17 cellular contexts compared by ENCODE assay signal in the genomic region with DNA sequence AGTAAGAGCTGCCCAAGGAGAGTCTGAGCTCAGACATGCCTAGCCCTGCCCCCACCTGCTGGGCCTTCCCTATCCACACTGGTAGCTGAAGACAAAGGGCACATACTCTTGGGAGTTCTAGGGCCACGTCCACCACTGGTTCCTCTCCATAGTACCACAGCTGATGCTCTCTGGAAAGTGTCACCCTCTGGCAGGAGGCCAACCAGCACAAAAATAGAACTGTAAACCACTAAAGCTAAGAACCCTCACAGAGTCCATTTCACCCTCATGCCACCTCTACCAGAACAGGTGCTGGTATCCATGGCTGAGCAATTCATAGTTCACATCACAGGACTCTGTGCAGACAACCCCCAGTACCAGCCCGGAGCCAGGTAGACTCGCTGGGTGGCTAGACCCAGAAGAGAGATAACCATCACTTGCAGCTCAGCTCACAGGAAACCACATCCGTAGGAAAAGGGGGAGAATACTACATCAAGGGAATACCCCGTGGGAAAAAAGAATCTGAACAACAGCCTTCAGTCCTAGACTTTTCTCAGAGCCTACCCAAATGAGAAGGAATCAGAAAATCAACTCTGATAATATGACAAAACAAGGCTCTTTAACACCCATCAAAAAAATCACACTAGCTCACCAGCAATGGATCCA.
DNase-seq lines count a peak whose midpoint lies in the region; ATAC-seq and TF ChIP-seq lines count a peak whose summit lies in the region.
"Had no signal": no experiment of that assay in that cellular context is flagged by ENCODE, and none has a peak within 500 bp of the region (broad histone marks: within the 10 kb centered on the region; RNA-seq: fewer than 3 reads in every experiment).

No MANE protein-coding gene starts in this region.

- H3K9me3 ChIP-seq in mucosa of descending colon (peaks cover 2% of the 10 kb centered on the region), OCI-LY7 (ENCODE audit: low read length) (no peaks in the 10 kb centered on the region)
- H3K9me3 ChIP-seq: BE2C had no signal

- no TSS peak for BruUV-seq in OCI-LY7 (replicated peaks; lab: Mats Ljungman, UMichigan)

- H3K9me2 ChIP-seq in OCI-LY7 (ENCODE audit: insufficient read depth, low read length) = no peaks in the 10 kb centered on the region

- CTCF ChIA-PET in OCI-LY7 (lab: Charles Lee; ENCODE audit: unreplicated experiment) = no interaction called here

- H3K4me3 ChIP-seq in mucosa of descending colon = no peak overlapping the region
- H3K4me3 ChIP-seq in OCI-LY7 (ENCODE audit: low read depth, low read length, poor library complexity, severe bottlenecking) = no peak overlapping the region
- H3K4me3 ChIP-seq: neural progenitor cell had no signal

- ATAC-seq in mucosa of descending colon = no peak
- ATAC-seq: activated CD4-positive, CD25-positive, alpha-beta regulatory T cell treated with anti-CD3 and anti-CD28 coated beads, Interleukin-2, amount 50 U/mL, for 24 hours had no signal

- intact Hi-C loops in mucosa of descending colon (cut with DNase I, micrococcal nuclease) (no loop called here), OCI-LY7 (cut with micrococcal nuclease; ENCODE audit: unreplicated experiment) (no loop called here)

- no peak for TF ChIP-seq CTCF in mucosa of descending colon (IDR thresholded peaks at IDR 0.05)
- no peak for TF ChIP-seq CTCF in OCI-LY7 (conservative IDR thresholded peaks at IDR 0.05; ENCODE audit: low read length)

- peak; percentile 1 for DNase-seq in DMS153 (lab: John Stamatoyannopoulos, UW)
- no peak for DNase-seq in DMS153 treated with DMSO at 0.1 percent for 48 hours (lab: John Stamatoyannopoulos, UW; ENCODE audit: unreplicated experiment)
- peak; percentile 25 for DNase-seq in Daoy (ENCODE audit: low read depth)
- DNase-seq in NCI-H69 (lab: John Stamatoyannopoulos, UW) = peak; percentile 8
- DNase-seq in foreskin melanocyte = peak; percentile 6
- DNase-seq in mucosa of descending colon = no peak
- DNase-seq in OCI-LY7 (ENCODE audit: low spot score) = no peak
- no peak for DNase-seq in NCI-H82 treated with DMSO at 0.1 percent for 48 hours (lab: John Stamatoyannopoulos, UW; ENCODE audit: unreplicated experiment)
- DNase-seq: BE2C; kidney; MV-4-11; NCI-H187 treated with DMSO at 0.1 percent for 48 hours; NCI-H524 treated with DMSO at 0.1 percent for 48 hours; stimulated activated CD4-positive, alpha-beta T cell treated with anti-CD3 and anti-CD28 coated beads, Interleukin-12 subunit alpha, Interleukin-12 subunit beta, amount 100 ng/mL, for 4 hours had no signal

- H3K79me2 ChIP-seq in OCI-LY7 (ENCODE audit: insufficient read depth, low read depth, low read length) = no peaks in the 10 kb centered on the region

- no peak overlapping the region for H3K27ac ChIP-seq in OCI-LY7 (ENCODE audit: low read depth, low read length, poor library complexity, severe bottlenecking)
- H3K27ac ChIP-seq: 22Rv1, neural progenitor cell had no signal

- no peak overlapping the region for H3K4me2 ChIP-seq in OCI-LY7 (ENCODE audit: low read length)
- H3K4me2 ChIP-seq: neural progenitor cell had no signal

- no peaks in the 10 kb centered on the region for H4K20me1 ChIP-seq in OCI-LY7 (ENCODE audit: insufficient read depth, low read length)

- H3K36me3 ChIP-seq in mucosa of descending colon (ENCODE audit: low read depth) (no peaks in the 10 kb centered on the region), OCI-LY7 (ENCODE audit: insufficient read depth, low read length) (no peaks in the 10 kb centered on the region)
- H3K36me3 ChIP-seq: BE2C, neural progenitor cell had no signal

- H3K4me1 ChIP-seq in mucosa of descending colon (ENCODE audit: low read depth) = no peaks in the 10 kb centered on the region
- H3K4me1 ChIP-seq in OCI-LY7 (ENCODE audit: insufficient read depth, low read length, poor library complexity, severe bottlenecking) = no peaks in the 10 kb centered on the region
- H3K4me1 ChIP-seq: BE2C, neural progenitor cell had no signal

- POLR2A ChIA-PET in OCI-LY7 (lab: Charles Lee) = no interaction called here

- H2AFZ ChIP-seq in OCI-LY7 (ENCODE audit: low read length) = no peak overlapping the region
- H2AFZ ChIP-seq: neural progenitor cell had no signal

Comparison
In these comparisons a context has a peak if more than half of its experiments do, and no peak if none do; other contexts are left out.
1. DNase-seq: peak in DMS153 (single experiment), Daoy (single experiment), NCI-H69 (single experiment) and foreskin melanocyte (single experiment); none in DMS153 treated with DMSO at 0.1 percent for 48 hours (single experiment), mucosa of descending colon (0 of 3), OCI-LY7 (single experiment) and NCI-H82 treated with DMSO at 0.1 percent for 48 hours (single experiment).